ENCODE assay signal across 16 cellular contexts in genomic region chr2:58664523-58665155, GRCh38.
DNase-seq lines count a peak whose midpoint lies in the region; ATAC-seq, FAIRE-seq and TF ChIP-seq lines count a peak whose summit lies in the region.
"Had no signal": no experiment of that assay in that cellular context is flagged by ENCODE, and none has a peak within 500 bp of the region (broad histone marks: within the 10 kb centered on the region; RNA-seq: fewer than 3 reads in every experiment).

No MANE protein-coding gene starts in this region.

- H3K27me3 ChIP-seq in K562 (ENCODE audit: control insufficient read depth in 2 of 2, insufficient read depth in 2 of 2, low read length in 2 of 2) (no peaks in the 10 kb centered on the region), Caco-2 (replicated peaks; ENCODE audit: control insufficient read depth, insufficient read depth, low read length) (no peaks in the 10 kb centered on the region)
- H3K27me3 ChIP-seq: SJSA1 had no signal

- intact Hi-C loops in K562 (cut with micrococcal nuclease) (loop anchor here (5.0 kb wide), 1 partner anchor 57 kb away; no protein-coding TSS in a partner anchor), Caco-2 (cut with micrococcal nuclease; ENCODE audit: unreplicated experiment) (no loop called here)

- peak; percentile 22 for DNase-seq in NCI-H82 (lab: John Stamatoyannopoulos, UW)
- DNase-seq in NCI-H82 treated with DMSO at 0.1 percent for 48 hours (lab: John Stamatoyannopoulos, UW; ENCODE audit: unreplicated experiment), result no peak
- DNase-seq in NCI-H146 (lab: John Stamatoyannopoulos, UW), result peak; percentile 55
- peak in 2 of 4 experiments; percentile 10 to 31 for DNase-seq in K562 (ENCODE audit: extremely low read depth in 1 of 4, low spot score in 3 of 4)
- DNase-seq in retina, result peak; percentile 12
- DNase-seq in activated T-cell treated with anti-CD3 and anti-CD28 coated beads, Interleukin-2, amount 50 U/mL, for 24 hours, result no peak
- no peak for DNase-seq in Caco-2
- DNase-seq: ACHN; CD4-positive, CD25-positive, alpha-beta regulatory T cell; H7; NCI-H1436 treated with DMSO at 0.1 percent for 48 hours; NCI-H446 treated with DMSO at 0.1 percent for 48 hours; NCI-H774 had no signal

- no peaks in the 10 kb centered on the region for H3K79me2 ChIP-seq in K562 (ENCODE audit: control insufficient read depth, insufficient read depth, low read length)

- TF ChIP-seq POLR2A in K562 (conservative IDR thresholded peaks at IDR 0.05), result no peak

- H3K4me3 Mint-ChIP-seq in activated T-cell treated with anti-CD3 and anti-CD28 coated beads, Interleukin-2, amount 50 U/mL, for 24 hours, result no peak overlapping the region
- H3K4me3 Mint-ChIP-seq in Caco-2 (ENCODE audit: unreplicated experiment), result no peak overlapping the region
- H3K4me3 Mint-ChIP-seq: CD4-positive, CD25-positive, alpha-beta regulatory T cell had no signal

- POLR2A ChIA-PET in K562 (lab: Yijun Ruan, JAX), result interaction anchor here (0.5 kb wide), 1 partner anchor 269 kb away, joined by 3 read pairs; no protein-coding TSS in a partner anchor
- POLR2A ChIA-PET in Caco-2 (lab: Charles Lee), result no interaction called here

- no peak overlapping the region for H3K27ac ChIP-seq in K562 (ENCODE audit: extremely low read depth, low read depth, low read length)
- H3K27ac ChIP-seq: SJSA1 had no signal

- in situ Hi-C loops in K562 (cut with MboI), result no loop called here

- no peaks in the 10 kb centered on the region for H3K9me1 ChIP-seq in K562 (ENCODE audit: control insufficient read depth, insufficient read depth, low read length)

- no peak overlapping the region for H3K27ac Mint-ChIP-seq in activated T-cell treated with anti-CD3 and anti-CD28 coated beads, Interleukin-2, amount 50 U/mL, for 24 hours
- H3K27ac Mint-ChIP-seq in Caco-2 (ENCODE audit: unreplicated experiment), result no peak overlapping the region
- H3K27ac Mint-ChIP-seq: CD4-positive, CD25-positive, alpha-beta regulatory T cell had no signal

- H3K27me3 Mint-ChIP-seq in activated T-cell treated with anti-CD3 and anti-CD28 coated beads, Interleukin-2, amount 50 U/mL, for 24 hours, result no peaks in the 10 kb centered on the region
- no peaks in the 10 kb centered on the region for H3K27me3 Mint-ChIP-seq in Caco-2 (ENCODE audit: insufficient read depth, unreplicated experiment)
- H3K27me3 Mint-ChIP-seq: CD4-positive, CD25-positive, alpha-beta regulatory T cell had no signal

- H3K4me2 ChIP-seq in K562 (ENCODE audit: insufficient read depth, low read length), result no peak overlapping the region

- H3K4me1 ChIP-seq in K562 (replicated peaks in 1 of 2; ENCODE audit: control insufficient read depth in 2 of 2, insufficient read depth in 2 of 2, low read length in 2 of 2), result peaks cover 6 to 30% of the 10 kb centered on the region in 2 experiments; a peak in 4 of 5 replicates
- peaks cover 6% of the 10 kb centered on the region; the same call in 1 of the 2 replicates for H3K4me1 ChIP-seq in Caco-2
- H3K4me1 ChIP-seq: SJSA1 had no signal

- BruUV-seq in K562 (replicated peaks; lab: Mats Ljungman, UMichigan) (no TSS peak), Caco-2 (replicated peaks; lab: Mats Ljungman, UMichigan) (no TSS peak)

- H3K36me3 ChIP-seq in K562 (ENCODE audit: control insufficient read depth, insufficient read depth, low read length), result no peaks in the 10 kb centered on the region
- H3K36me3 ChIP-seq in Caco-2 (ENCODE audit: control insufficient read depth, insufficient read depth, low read length), result no peaks in the 10 kb centered on the region
- H3K36me3 ChIP-seq: SJSA1 had no signal

- H3K4me1 Mint-ChIP-seq in activated T-cell treated with anti-CD3 and anti-CD28 coated beads, Interleukin-2, amount 50 U/mL, for 24 hours (ENCODE audit: low read depth), result no peaks in the 10 kb centered on the region
- no peaks in the 10 kb centered on the region for H3K4me1 Mint-ChIP-seq in Caco-2 (ENCODE audit: low read depth, unreplicated experiment)
- H3K4me1 Mint-ChIP-seq: CD4-positive, CD25-positive, alpha-beta regulatory T cell had no signal

- TF ChIP-seq EP300 in K562 (IDR thresholded peaks at IDR 0.05; ENCODE audit: low read length), result no peak

- CTCF ChIA-PET in K562 (lab: Yijun Ruan, JAX; ENCODE audit: low intra/inter-chr PET ratio) (no interaction called here), Caco-2 (lab: Charles Lee) (no interaction called here)

- no peaks in the 10 kb centered on the region for H4K20me1 ChIP-seq in K562 (replicated peaks; ENCODE audit: control insufficient read depth, insufficient read depth, low read length)

- TF ChIP-seq CTCF in K562 (IDR thresholded peaks at IDR 0.05 in 2 of 3, conservative IDR thresholded peaks at IDR 0.05 in 1 of 3; ENCODE audit: insufficient read depth in 2 of 3, low read depth in 1 of 3, low read length in 3 of 3) (no peak), Caco-2 (IDR thresholded peaks at IDR 0.05; ENCODE audit: insufficient read depth in 1 of 2, low read depth in 1 of 2, low read length in 1 of 2, severe bottlenecking in 1 of 2, unreplicated experiment in 1 of 2) (no peak)

- H3K36me3 Mint-ChIP-seq in activated T-cell treated with anti-CD3 and anti-CD28 coated beads, Interleukin-2, amount 50 U/mL, for 24 hours (ENCODE audit: low read depth), result no peaks in the 10 kb centered on the region
- H3K36me3 Mint-ChIP-seq in Caco-2 (ENCODE audit: insufficient read depth, unreplicated experiment), result no peaks in the 10 kb centered on the region
- H3K36me3 Mint-ChIP-seq: CD4-positive, CD25-positive, alpha-beta regulatory T cell had no signal

- H3K9me3 ChIP-seq in K562 (replicated peaks; ENCODE audit: control insufficient read depth, insufficient read depth, low read depth, low read length) (no peaks in the 10 kb centered on the region; the same call in 1 of the 2 replicates), Caco-2 (no peaks in the 10 kb centered on the region)
- H3K9me3 ChIP-seq: SJSA1 had no signal

- FAIRE-seq in K562 (lab: Jason Lieb, UNC), result no peak
- FAIRE-seq: GM19239 had no signal

- no peaks in the 10 kb centered on the region for H3K9me3 Mint-ChIP-seq in activated T-cell treated with anti-CD3 and anti-CD28 coated beads, Interleukin-2, amount 50 U/mL, for 24 hours
- H3K9me3 Mint-ChIP-seq in Caco-2 (ENCODE audit: unreplicated experiment), result no peaks in the 10 kb centered on the region

- peak overlapping the region; percentile 73 for H2AFZ ChIP-seq in K562 (ENCODE audit: low read depth, low read length)

- no peak for ATAC-seq in K562
- ATAC-seq in GM21526 (IDR thresholded peaks at IDR 0.05; ENCODE audit: low FRiP score, unreplicated experiment), result no peak

- H3K4me3 ChIP-seq in K562 (no peak overlapping the region), Caco-2 (ENCODE audit: low read depth, low read length) (no peak overlapping the region)
- H3K4me3 ChIP-seq: SJSA1 had no signal

- no peak overlapping the region for H3K9ac ChIP-seq in K562 (ENCODE audit: insufficient read depth in 1 of 2, low read depth in 2 of 2, low read length in 2 of 2)

- 16% methylated on average over 5 of the region's 5 CpGs for WGBS in K562 (ENCODE audit: insufficient coverage, low coverage, missing lambda C conversion rate)

- TF ChIP-seq RAD21 in K562 (CRISPR knock-in tag; conservative IDR thresholded peaks at IDR 0.05 in 1 of 2, IDR thresholded peaks at IDR 0.05 in 1 of 2), result no peak

TF ChIP-seq in K562, 482 proteins besides CTCF, POLR2A, EP300 and RAD21 (continues in another document):
- TF ChIP-seq ZFX (CRISPR knock-in tag; IDR thresholded peaks at IDR 0.05) (no peak), JUN (IDR thresholded peaks at IDR 0.05; ENCODE audit: borderline replicate concordance, low read depth, low read length) (no peak), JUN (CRISPR knock-in tag; IDR thresholded peaks at IDR 0.05; ENCODE audit: borderline replicate concordance) (no peak), JUND (IDR thresholded peaks at IDR 0.05; ENCODE audit: borderline replicate concordance, low read depth, low read length) (peak; percentile 22; the same call in 1 of the 2 replicates), JUND (tag; IDR thresholded peaks at IDR 0.05; ENCODE audit: borderline replicate concordance, low read depth, low read length) (0 out of 3 replicates have a peak, but pooled peaks have one; percentile 32), ZNF668 (CRISPR knock-in tag; IDR thresholded peaks at IDR 0.05) (no peak), ZFP1 (CRISPR knock-in tag; IDR thresholded peaks at IDR 0.05) (no peak), ZNF717 (CRISPR knock-in tag; IDR thresholded peaks at IDR 0.05) (no peak), ELK1 (CRISPR knock-in tag; IDR thresholded peaks at IDR 0.05) (no peak), ADNP (tag; IDR thresholded peaks at IDR 0.05) (0 out of 2 replicates have a peak, but pooled peaks have one; percentile 10), CHCHD3 (CRISPR knock-in tag; IDR thresholded peaks at IDR 0.05) (no peak), ZNF431 (CRISPR knock-in tag; IDR thresholded peaks at IDR 0.05) (no peak), FUS (optimal IDR thresholded peaks at IDR 0.05; ENCODE audit: low read depth, low read length) (no peak), CBFA2T3 (IDR thresholded peaks at IDR 0.05) (0 out of 2 replicates have a peak, but pooled peaks have one; percentile 18), ZNF695 (CRISPR knock-in tag; IDR thresholded peaks at IDR 0.05) (no peak)

Comparison
In these comparisons a context has a peak if more than half of its experiments do, and no peak if none do; other contexts are left out.
1. DNase-seq: peak in NCI-H82 (single experiment), NCI-H146 (single experiment) and retina (single experiment); none in NCI-H82 treated with DMSO at 0.1 percent for 48 hours (single experiment), activated T-cell treated with anti-CD3 and anti-CD28 coated beads, Interleukin-2, amount 50 U/mL, for 24 hours (single experiment) and Caco-2 (0 of 2).